In the genomic region with DNA sequence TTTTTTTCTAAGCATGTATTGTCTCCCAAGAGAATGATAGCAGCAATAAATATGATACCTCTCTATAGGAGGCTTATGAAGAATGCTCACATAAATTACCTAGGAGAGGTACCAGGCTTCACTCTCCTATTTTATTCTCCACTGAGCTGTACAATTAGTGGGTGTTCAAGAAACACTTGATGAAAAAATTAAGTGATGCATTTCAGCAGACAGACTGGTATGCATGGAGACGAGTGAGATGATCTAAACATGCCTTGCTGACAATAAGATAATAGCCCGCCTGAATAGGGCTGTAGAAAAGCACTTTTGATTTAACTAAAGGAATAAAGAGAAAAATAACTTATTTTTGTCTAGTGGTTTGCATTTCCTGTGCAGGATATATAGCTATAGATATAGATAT, we compare ENCODE assay signal across 24 cellular contexts.
"Had no signal": no experiment of that assay in that cellular context is flagged by ENCODE, and none has a peak within 500 bp of the region (broad histone marks: within the 10 kb centered on the region; RNA-seq: fewer than 3 reads in every experiment).

No MANE protein-coding gene starts in this region.

- H3K27me3 ChIP-seq: colonic mucosa, dorsolateral prefrontal cortex, esophagus muscularis mucosa, esophagus squamous epithelium, foreskin keratinocyte, gastrocnemius medialis, gastroesophageal sphincter, heart left ventricle, heart right ventricle had no signal

- H3K4me1 Mint-ChIP-seq: endodermal cell had no signal

- H3K4me3 ChIP-seq: colonic mucosa, coronary artery, dorsolateral prefrontal cortex, esophagus muscularis mucosa, esophagus squamous epithelium, gastrocnemius medialis, gastroesophageal sphincter, heart left ventricle, heart right ventricle had no signal

- H3K27ac Mint-ChIP-seq: dendritic cell treated with granulocyte-macrophage colony-stimulating factor and Interleukin-4, amounts not matched to agents 40 ng/mL and 50 ng/mL, for 4 days; effector memory CD8-positive, alpha-beta T cell; endodermal cell had no signal

- H3K36me3 ChIP-seq: colonic mucosa, esophagus muscularis mucosa, esophagus squamous epithelium, gastrocnemius medialis, gastroesophageal sphincter, heart left ventricle, heart right ventricle had no signal

- H3K4me3 Mint-ChIP-seq: dendritic cell treated with granulocyte-macrophage colony-stimulating factor and Interleukin-4, amounts not matched to agents 40 ng/mL and 50 ng/mL, for 4 days; effector memory CD8-positive, alpha-beta T cell; endodermal cell had no signal

- H3K27ac ChIP-seq: colonic mucosa, coronary artery, dorsolateral prefrontal cortex, epithelial cell of prostate, esophagus muscularis mucosa, esophagus squamous epithelium, foreskin keratinocyte, gastrocnemius medialis, gastroesophageal sphincter, heart left ventricle, heart right ventricle had no signal

- H3K9me3 Mint-ChIP-seq: dendritic cell treated with granulocyte-macrophage colony-stimulating factor and Interleukin-4, amounts not matched to agents 40 ng/mL and 50 ng/mL, for 4 days; effector memory CD8-positive, alpha-beta T cell had no signal

- H3K9me3 ChIP-seq: colonic mucosa, esophagus muscularis mucosa, esophagus squamous epithelium, gastrocnemius medialis, gastroesophageal sphincter, heart left ventricle had no signal

- DNase-seq: colonic mucosa; cortex of kidney; dermis blood vessel endothelial cell; dorsolateral prefrontal cortex; effector CD4-positive, alpha-beta T cell; effector CD8-positive, alpha-beta T cell; effector memory CD4-positive, alpha-beta T cell; effector memory CD8-positive, alpha-beta T cell; endodermal cell; erythroblast; esophagus squamous epithelium; foreskin fibroblast; foreskin keratinocyte; foreskin melanocyte; gastrocnemius medialis; glutamatergic neuron; head of caudate nucleus; heart left ventricle; heart right ventricle had no signal

- H3K27me3 Mint-ChIP-seq: dendritic cell treated with granulocyte-macrophage colony-stimulating factor and Interleukin-4, amounts not matched to agents 40 ng/mL and 50 ng/mL, for 4 days; effector memory CD8-positive, alpha-beta T cell had no signal
